ENCODE assay signal across 35 cellular contexts in genomic region chr7:130040576-130040975, GRCh38.
"Had no signal": no experiment of that assay in that cellular context is flagged by ENCODE, and none has a peak within 500 bp of the region (broad histone marks: within the 10 kb centered on the region; RNA-seq: fewer than 3 reads in every experiment).

No MANE protein-coding gene starts in this region.

- H3K27me3 ChIP-seq: MG63 had no signal

- H3K4me3 ChIP-seq: MG63 had no signal

- H3K9me3 ChIP-seq: MG63 had no signal

- DNase-seq: Karpas-422, Kasumi-1, MG63, MM.1S, MV-4-11, NCI-H1048, NCI-H1092, NCI-H1092 treated with DMSO at 0.1 percent for 48 hours, NCI-H1105, NCI-H1105 treated with DMSO at 0.1 percent for 48 hours, NCI-H1417, NCI-H1417 treated with DMSO at 0.1 percent for 48 hours, NCI-H1436, NCI-H1436 treated with DMSO at 0.1 percent for 48 hours, NCI-H146, NCI-H1694, NCI-H1694 treated with DMSO at 0.1 percent for 48 hours, NCI-H187, NCI-H187 treated with DMSO at 0.1 percent for 48 hours, NCI-H1930, NCI-H2029, NCI-H2029 treated with DMSO at 0.1 percent for 48 hours, NCI-H2081, NCI-H2081 treated with DMSO at 0.1 percent for 48 hours, NCI-H2107, NCI-H2171, NCI-H2171 treated with DMSO at 0.1 percent for 48 hours, NCI-H2227 treated with DMSO at 0.1 percent for 48 hours, NCI-H226, NCI-H345, NCI-H446, NCI-H446 treated with DMSO at 0.1 percent for 48 hours, NCI-H510A, NCI-H510A treated with DMSO at 0.1 percent for 48 hours, NCI-H524 had no signal
